1 cellular context compared by ENCODE assay signal in the genomic region with DNA sequence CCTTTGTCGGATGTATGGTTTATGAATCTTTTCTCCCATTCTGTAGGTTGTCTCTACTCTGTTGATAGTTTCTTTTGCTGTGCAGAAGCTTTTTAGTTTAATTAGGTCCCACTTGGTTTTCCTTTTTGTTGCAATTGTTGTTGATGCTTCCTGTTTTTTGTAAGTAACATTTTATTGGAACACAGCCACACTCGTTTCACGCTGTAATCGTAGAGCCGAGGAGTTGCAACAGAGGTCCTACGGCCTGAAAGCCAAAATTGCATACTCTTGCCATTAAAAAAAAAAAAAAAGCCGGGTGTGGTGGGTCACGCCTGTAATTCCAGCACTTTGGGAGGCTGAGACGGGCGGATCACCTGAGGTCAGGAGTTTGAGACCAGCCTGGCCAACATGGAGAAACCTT. TPM values are rescaled to one million over a fixed set of nuclear protein-coding genes. Genes with fewer than 3 reads are reported as not detected.
"Had no signal": no experiment of that assay in that cellular context is flagged by ENCODE, and none has a peak within 500 bp of the region (broad histone marks: within the 10 kb centered on the region; RNA-seq: fewer than 3 reads in every experiment).

No MANE protein-coding gene starts in this region.

RNA-seq across cellular contexts. Expression of a gene that starts 40.9 kb away (rescaled TPM):
- total RNA-seq: vagina had no signal
